In the genomic region with DNA sequence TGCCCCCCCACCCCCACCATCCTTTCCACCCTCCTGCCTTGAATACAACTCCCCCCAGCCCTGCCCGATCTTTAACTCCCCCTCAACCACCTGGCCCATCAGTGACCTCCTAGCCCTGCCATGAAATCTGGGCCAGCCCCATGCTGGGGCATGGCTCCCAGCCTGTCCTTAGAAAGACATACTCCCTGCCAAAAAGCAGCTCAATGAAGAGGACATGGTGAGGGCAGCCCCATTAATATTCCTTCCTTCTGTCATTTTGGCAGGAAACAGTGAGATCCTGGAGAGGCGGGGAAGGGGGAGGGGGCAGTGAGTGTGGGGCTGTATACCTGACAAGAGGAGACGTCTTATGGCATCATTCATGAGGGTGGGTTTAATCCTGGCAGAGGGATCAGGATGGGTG, we compare ENCODE assay signal across 23 cellular contexts.
"Had no signal": no experiment of that assay in that cellular context is flagged by ENCODE, and none has a peak within 500 bp of the region (broad histone marks: within the 10 kb centered on the region; RNA-seq: fewer than 3 reads in every experiment).

No MANE protein-coding gene starts in this region.

- H3K27ac ChIP-seq: adrenal gland, body of pancreas, cardiac muscle cell, neural progenitor cell, thoracic aorta, uterus had no signal

- DNase-seq: activated CD4-positive, alpha-beta memory T cell treated with anti-CD3 and anti-CD28 coated beads for 36 hours; activated CD4-positive, alpha-beta T cell treated with anti-CD3 and anti-CD28 coated beads, Interleukin-2, amount 10 ng/mL, durations not matched to agents 24 days and 14 days; activated CD4-positive, CD25-positive, alpha-beta regulatory T cell treated with anti-CD3 and anti-CD28 coated beads, Interleukin-2, amount 50 U/mL, for 72 hours; activated CD8-positive, alpha-beta memory T cell treated with anti-CD3 and anti-CD28 coated beads, Interleukin-2, amount 50 U/mL, for 4 hours; activated effector memory CD4-positive, alpha-beta T cell treated with anti-CD3 and anti-CD28 coated beads, Interleukin-2, amount 50 U/mL, for 16 hours; activated naive CD4-positive, alpha-beta T cell treated with anti-CD3 and anti-CD28 coated beads for 36 hours; activated naive CD8-positive, alpha-beta T cell treated with anti-CD3 and anti-CD28 coated beads for 36 hours; activated T-cell treated with anti-CD3 and anti-CD28 coated beads, Interleukin-2, amount 50 U/mL, for 1 hour; adrenal gland; aorta; body of pancreas; cortex of kidney; foreskin fibroblast; left colon; mammary epithelial cell; naive thymus-derived CD4-positive, alpha-beta T cell; right cardiac atrium; stimulated activated naive CD8-positive, alpha-beta T cell treated with anti-CD3 and anti-CD28 coated beads, Interleukin-15, Interleukin-2, amounts not matched to agents 100 U/mL and 50 U/mL, for 24 hours; trophoblast cell; uterus had no signal

- H3K27me3 ChIP-seq: cardiac muscle cell, neural progenitor cell, uterus had no signal

- H2AFZ ChIP-seq: neural progenitor cell had no signal

- H3K4me1 ChIP-seq: adrenal gland, body of pancreas, uterus had no signal

- H3K36me3 ChIP-seq: adrenal gland, cardiac muscle cell, neural progenitor cell, thoracic aorta, uterus had no signal

- H3K9me3 ChIP-seq: adrenal gland, body of pancreas, thoracic aorta, uterus had no signal

- H3K9ac ChIP-seq: neural progenitor cell had no signal

- H3K4me2 ChIP-seq: neural progenitor cell had no signal

- H3K4me3 ChIP-seq: adrenal gland, body of pancreas, cardiac muscle cell, neural progenitor cell, thoracic aorta, uterus had no signal

- ATAC-seq: body of pancreas; left colon; naive thymus-derived CD4-positive, alpha-beta T cell; right cardiac atrium; stimulated activated naive CD8-positive, alpha-beta T cell treated with anti-CD3 and anti-CD28 coated beads, Interleukin-15, Interleukin-2, amounts not matched to agents 100 U/mL and 50 U/mL, for 24 hours had no signal
